18 cellular contexts compared by ENCODE assay signal in the genomic region with DNA sequence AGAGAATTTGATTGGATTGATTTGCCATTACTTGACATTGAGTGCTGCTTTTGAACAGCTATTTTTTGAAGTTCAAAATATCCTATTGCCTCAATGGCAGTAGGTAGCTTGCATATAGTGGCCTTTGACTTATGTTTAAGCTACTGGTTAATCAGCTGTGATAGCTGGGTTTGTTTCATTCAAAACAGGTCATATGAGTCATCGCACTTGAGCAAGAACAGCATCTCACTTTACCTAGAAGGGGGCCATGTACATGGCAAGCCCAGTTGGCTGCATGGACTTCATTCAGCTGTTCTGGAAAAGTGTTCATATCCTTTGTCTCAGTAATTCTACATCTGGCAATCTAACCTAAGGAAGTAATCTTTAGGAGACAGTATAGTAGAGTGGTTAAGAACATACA. TPM values are rescaled to one million over a fixed set of nuclear protein-coding genes. Genes with fewer than 3 reads are reported as not detected.
DNase-seq lines count a peak whose midpoint lies in the region; ATAC-seq and TF ChIP-seq lines count a peak whose summit lies in the region.
"Had no signal": no experiment of that assay in that cellular context is flagged by ENCODE, and none has a peak within 500 bp of the region (broad histone marks: within the 10 kb centered on the region; RNA-seq: fewer than 3 reads in every experiment).

No MANE protein-coding gene starts in this region.

- CTCF ChIA-PET in RWPE1 (lab: Yijun Ruan, JAX) = interaction anchor here (1.2 kb wide), 1 partner anchor 10 kb away, joined by 6 read pairs; no protein-coding TSS in a partner anchor

- POLR2A ChIA-PET in RWPE1 (lab: Yijun Ruan, JAX; ENCODE audit: low non-redundant PET) = no interaction called here

- H3K27ac ChIP-seq in RWPE1 (no peak overlapping the region), smooth muscle cell (ENCODE audit: low read depth) (no peak overlapping the region)
- H3K27ac ChIP-seq: brain microvascular endothelial cell, gastroesophageal sphincter, SJCRH30, vagina had no signal

- ATAC-seq in HG02840 (IDR thresholded peaks at IDR 0.05; ENCODE audit: low FRiP score, unreplicated experiment) (no peak), GM18867 (IDR thresholded peaks at IDR 0.05; ENCODE audit: unreplicated experiment) (no peak), HG03442 (IDR thresholded peaks at IDR 0.05; ENCODE audit: unreplicated experiment) (no peak)
- ATAC-seq: gastroesophageal sphincter, sciatic nerve had no signal

- peak; percentile 13 for DNase-seq in stimulated activated CD4-positive, alpha-beta T cell treated with anti-CD3 and anti-CD28 coated beads, Interleukin-1b, Interleukin-23, amount 100 ng/mL, for 48 hours
- DNase-seq in stimulated activated CD4-positive, alpha-beta T cell treated with anti-CD3 and anti-CD28 coated beads, Interleukin-4, amount 100 ng/mL, for 1 hour = no peak
- peak; percentile 37 for DNase-seq in RWPE1 (ENCODE audit: low spot score)
- DNase-seq in fibroblast of gingiva (ENCODE audit: low read depth) = peak; percentile 30
- no peak for DNase-seq in smooth muscle cell (lab: John Stamatoyannopoulos, UW; ENCODE audit: unreplicated experiment)
- DNase-seq: activated CD4-positive, alpha-beta T cell treated with anti-CD3 and anti-CD28 coated beads, Interleukin-2, amount 50 U/mL, for 48 hours; activated effector memory CD4-positive, alpha-beta T cell treated with anti-CD3 and anti-CD28 coated beads, Interleukin-2, amount 50 U/mL, for 16 hours; brain microvascular endothelial cell; NCI-H1105 treated with DMSO at 0.1 percent for 48 hours; stimulated activated naive CD4-positive, alpha-beta T cell; T1000 had no signal

- H3F3A ChIP-seq in smooth muscle cell (ENCODE audit: low read depth) = no peaks in the 10 kb centered on the region

- no peak overlapping the region for H2AFZ ChIP-seq in smooth muscle cell (ENCODE audit: low read depth)

- no peaks in the 10 kb centered on the region for H4K20me1 ChIP-seq in smooth muscle cell (ENCODE audit: low read depth)

- H3K4me1 ChIP-seq in smooth muscle cell (ENCODE audit: low read depth) = no peaks in the 10 kb centered on the region
- H3K4me1 ChIP-seq: gastroesophageal sphincter, SJCRH30, vagina had no signal

- H3K79me2 ChIP-seq in smooth muscle cell (ENCODE audit: low read depth) = no peaks in the 10 kb centered on the region

- no peaks in the 10 kb centered on the region for H3K36me3 ChIP-seq in smooth muscle cell (ENCODE audit: low read depth)
- H3K36me3 ChIP-seq: brain microvascular endothelial cell, gastroesophageal sphincter, SJCRH30, vagina had no signal

- no peaks in the 10 kb centered on the region for H3K9me3 ChIP-seq in smooth muscle cell (replicated peaks; ENCODE audit: low read depth)
- H3K9me3 ChIP-seq: gastroesophageal sphincter, SJCRH30, vagina had no signal

- no peak overlapping the region for H3K9ac ChIP-seq in smooth muscle cell (ENCODE audit: low read depth)

- H3K4me2 ChIP-seq in smooth muscle cell = no peak overlapping the region

- TF ChIP-seq CTCF in RWPE1 (conservative IDR thresholded peaks at IDR 0.05; ENCODE audit: low read depth) (no peak), smooth muscle cell (IDR thresholded peaks at IDR 0.05; ENCODE audit: borderline replicate concordance, insufficient read depth, poor library complexity, severe bottlenecking) (no peak)

- WGBS in smooth muscle cell (ENCODE audit: low lambda C conversion rate) = 100% methylated on average over 1 of the region's 1 CpG

- no peak overlapping the region for H3K4me3 ChIP-seq in smooth muscle cell
- H3K4me3 ChIP-seq: gastroesophageal sphincter, SJCRH30, vagina had no signal

- H3K27me3 ChIP-seq in smooth muscle cell (ENCODE audit: low read depth) = no peaks in the 10 kb centered on the region
- H3K27me3 ChIP-seq: brain microvascular endothelial cell, gastroesophageal sphincter, vagina had no signal

RNA-seq across cellular contexts. Expression of gene ARID1A, which starts 29.0 kb away (rescaled TPM):
- 30.4 and 33.1 TPM in 2 replicates for total RNA-seq in smooth muscle cell
- 17.5 and 24.9 TPM in 2 replicates for polyA plus RNA-seq in smooth muscle cell

Comparison
In these comparisons a context has a peak if more than half of its experiments do, and no peak if none do; other contexts are left out.
1. DNase-seq: peak in stimulated activated CD4-positive, alpha-beta T cell treated with anti-CD3 and anti-CD28 coated beads, Interleukin-1b, Interleukin-23, amount 100 ng/mL, for 48 hours (single experiment), RWPE1 (single experiment) and fibroblast of gingiva (single experiment); none in stimulated activated CD4-positive, alpha-beta T cell treated with anti-CD3 and anti-CD28 coated beads, Interleukin-4, amount 100 ng/mL, for 1 hour (single experiment) and smooth muscle cell (single experiment).